In genomic region chr3:119559441-119559963, GRCh38 we compare ENCODE assay signal across 2 cellular contexts.
A peak's percentile ranks its signal among the peaks of the same experiment; 100 is the strongest.
TF ChIP-seq lines count a peak whose summit lies in the region.

TSS of gene CD80 (minus strand) at chr3:119559614. CDS start at chr3:119557728, 1,886 bp downstream.

TF ChIP-seq in Ishikawa, 13 proteins besides CTCF, POLR2A, EP300 and RAD21 (continued from another document):
- TF ChIP-seq, protein P1, sequence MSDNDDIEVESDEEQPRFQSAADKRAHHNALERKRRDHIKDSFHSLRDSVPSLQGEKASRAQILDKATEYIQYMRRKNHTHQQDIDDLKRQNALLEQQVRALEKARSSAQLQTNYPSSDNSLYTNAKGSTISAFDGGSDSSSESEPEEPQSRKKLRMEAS (IDR thresholded peaks at IDR 0.05) = no peak
- TF ChIP-seq TEAD4 (IDR thresholded peaks at IDR 0.05) (no peak), TAF1 (IDR thresholded peaks at IDR 0.05; ENCODE audit: low read depth) (no peak), YY1 (IDR thresholded peaks at IDR 0.05; ENCODE audit: low read depth) (no peak), CEBPB (IDR thresholded peaks at IDR 0.05) (no peak)
- TF ChIP-seq, protein P2, sequence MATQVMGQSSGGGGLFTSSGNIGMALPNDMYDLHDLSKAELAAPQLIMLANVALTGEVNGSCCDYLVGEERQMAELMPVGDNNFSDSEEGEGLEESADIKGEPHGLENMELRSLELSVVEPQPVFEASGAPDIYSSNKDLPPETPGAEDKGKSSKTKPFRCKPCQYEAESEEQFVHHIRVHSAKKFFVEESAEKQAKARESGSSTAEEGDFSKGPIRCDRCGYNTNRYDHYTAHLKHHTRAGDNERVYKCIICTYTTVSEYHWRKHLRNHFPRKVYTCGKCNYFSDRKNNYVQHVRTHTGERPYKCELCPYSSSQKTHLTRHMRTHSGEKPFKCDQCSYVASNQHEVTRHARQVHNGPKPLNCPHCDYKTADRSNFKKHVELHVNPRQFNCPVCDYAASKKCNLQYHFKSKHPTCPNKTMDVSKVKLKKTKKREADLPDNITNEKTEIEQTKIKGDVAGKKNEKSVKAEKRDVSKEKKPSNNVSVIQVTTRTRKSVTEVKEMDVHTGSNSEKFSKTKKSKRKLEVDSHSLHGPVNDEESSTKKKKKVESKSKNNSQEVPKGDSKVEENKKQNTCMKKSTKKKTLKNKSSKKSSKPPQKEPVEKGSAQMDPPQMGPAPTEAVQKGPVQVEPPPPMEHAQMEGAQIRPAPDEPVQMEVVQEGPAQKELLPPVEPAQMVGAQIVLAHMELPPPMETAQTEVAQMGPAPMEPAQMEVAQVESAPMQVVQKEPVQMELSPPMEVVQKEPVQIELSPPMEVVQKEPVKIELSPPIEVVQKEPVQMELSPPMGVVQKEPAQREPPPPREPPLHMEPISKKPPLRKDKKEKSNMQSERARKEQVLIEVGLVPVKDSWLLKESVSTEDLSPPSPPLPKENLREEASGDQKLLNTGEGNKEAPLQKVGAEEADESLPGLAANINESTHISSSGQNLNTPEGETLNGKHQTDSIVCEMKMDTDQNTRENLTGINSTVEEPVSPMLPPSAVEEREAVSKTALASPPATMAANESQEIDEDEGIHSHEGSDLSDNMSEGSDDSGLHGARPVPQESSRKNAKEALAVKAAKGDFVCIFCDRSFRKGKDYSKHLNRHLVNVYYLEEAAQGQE (IDR thresholded peaks at IDR 0.05; ENCODE audit: low read depth) = no peak

TF ChIP-seq in HepG2, 621 proteins besides CTCF, POLR2A, EP300 and RAD21 (continued from another document):
- TF ChIP-seq ZNF770 (CRISPR knock-in tag; IDR thresholded peaks at IDR 0.05) (0 out of 2 replicates have a peak, but pooled peaks have one; percentile 31), STAG1 (CRISPR knock-in tag; IDR thresholded peaks at IDR 0.05) (peak; percentile 63), SRSF4 (IDR thresholded peaks at IDR 0.05; ENCODE audit: low read depth, low read length, poor library complexity, severe bottlenecking) (no peak), ZNF740 (CRISPR knock-in tag; IDR thresholded peaks at IDR 0.05) (no peak)
- TF ChIP-seq, protein P3, sequence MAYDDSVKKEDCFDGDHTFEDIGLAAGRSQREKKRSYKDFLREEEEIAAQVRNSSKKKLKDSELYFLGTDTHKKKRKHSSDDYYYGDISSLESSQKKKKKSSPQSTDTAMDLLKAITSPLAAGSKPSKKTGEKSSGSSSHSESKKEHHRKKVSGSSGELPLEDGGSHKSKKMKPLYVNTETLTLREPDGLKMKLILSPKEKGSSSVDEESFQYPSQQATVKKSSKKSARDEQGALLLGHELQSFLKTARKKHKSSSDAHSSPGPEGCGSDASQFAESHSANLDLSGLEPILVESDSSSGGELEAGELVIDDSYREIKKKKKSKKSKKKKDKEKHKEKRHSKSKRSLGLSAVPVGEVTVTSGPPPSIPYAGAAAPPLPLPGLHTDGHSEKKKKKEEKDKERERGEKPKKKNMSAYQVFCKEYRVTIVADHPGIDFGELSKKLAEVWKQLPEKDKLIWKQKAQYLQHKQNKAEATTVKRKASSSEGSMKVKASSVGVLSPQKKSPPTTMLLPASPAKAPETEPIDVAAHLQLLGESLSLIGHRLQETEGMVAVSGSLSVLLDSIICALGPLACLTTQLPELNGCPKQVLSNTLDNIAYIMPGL (CRISPR knock-in tag; IDR thresholded peaks at IDR 0.05; ENCODE audit: borderline replicate concordance in 1 of 2, low read depth in 1 of 2) = peak in 1 of 2 experiments; percentile 48; a peak in 1 of 4 replicates
